Comparison of ENCODE assay signal across 21 cellular contexts in genomic region chr4:124943938-124944337, GRCh38.
DNase-seq lines count a peak whose midpoint lies in the region; ATAC-seq, FAIRE-seq and TF ChIP-seq lines count a peak whose summit lies in the region.
"Had no signal": no experiment of that assay in that cellular context is flagged by ENCODE, and none has a peak within 500 bp of the region (broad histone marks: within the 10 kb centered on the region; RNA-seq: fewer than 3 reads in every experiment).

No MANE protein-coding gene starts in this region.

- no TSS peak for BruUV-seq in Panc1 (replicated peaks; lab: Mats Ljungman, UMichigan)

- H3K4me3 ChIP-seq in Panc1 (ENCODE audit: low read depth in 2 of 2, low read length in 2 of 2) (no peak overlapping the region), adrenal gland (no peak overlapping the region)
- H3K4me3 ChIP-seq: dorsolateral prefrontal cortex, lung, skin epidermis, suprapubic skin had no signal

- H3K27ac ChIP-seq in Panc1 (ENCODE audit: low read length) (no peak overlapping the region), epithelial cell of prostate (peak overlapping the region; percentile 97), adrenal gland (no peak overlapping the region)
- H3K27ac ChIP-seq: dorsolateral prefrontal cortex, skin epidermis, suprapubic skin had no signal

- no peak for FAIRE-seq in HTR-8/SVneo (lab: Jason Lieb, UNC)
- FAIRE-seq: bronchial epithelial cell had no signal

- TF ChIP-seq POLR2A in adrenal gland (IDR thresholded peaks at IDR 0.05), result no peak

- POLR2A ChIA-PET in Panc1 (lab: Charles Lee), result no interaction called here

- in situ Hi-C loops in ACHN (cut with HindIII; ENCODE audit: low pct_ligation_motif_present, low pct_unique_long_range_greater_than_20kb, low sequenced_read_pairs) (no loop called here), Panc1 (cut with HindIII; ENCODE audit: low pct_unique_long_range_greater_than_20kb, low sequenced_read_pairs) (no loop called here)

- TF ChIP-seq CTCF in Panc1 (IDR thresholded peaks at IDR 0.05), result peak; percentile 19; the same call in 1 of the 2 replicates
- TF ChIP-seq CTCF in adrenal gland (IDR thresholded peaks at IDR 0.05), result no peak

- H3K36me3 ChIP-seq in Panc1 (ENCODE audit: control insufficient read depth, insufficient read depth, low read length) (no peaks in the 10 kb centered on the region; the same call in 1 of the 2 replicates), adrenal gland (replicated peaks in 1 of 2) (no peaks in the 10 kb centered on the region)
- H3K36me3 ChIP-seq: suprapubic skin had no signal

- H3K27me3 ChIP-seq in Panc1 (ENCODE audit: control insufficient read depth, insufficient read depth, low read length) (no peaks in the 10 kb centered on the region), adrenal gland (no peaks in the 10 kb centered on the region)
- H3K27me3 ChIP-seq: dorsolateral prefrontal cortex, suprapubic skin had no signal

- H3K9me3 ChIP-seq in Panc1 (ENCODE audit: control insufficient read depth, insufficient read depth, low read depth, low read length), result no peaks in the 10 kb centered on the region
- H3K9me3 ChIP-seq in adrenal gland (replicated peaks in 1 of 3), result no peaks in the 10 kb centered on the region
- H3K9me3 ChIP-seq: suprapubic skin had no signal

- CTCF ChIA-PET in Panc1 (lab: Charles Lee), result no interaction called here

- H3K4me1 ChIP-seq in Panc1 (ENCODE audit: control insufficient read depth, insufficient read depth, low read length) (no peaks in the 10 kb centered on the region), adrenal gland (replicated peaks in 1 of 2) (no peaks in the 10 kb centered on the region)

- intact Hi-C loops in Panc1 (cut with micrococcal nuclease; ENCODE audit: unreplicated experiment) (no loop called here), adrenal gland (cut with DNase I) (no loop called here)

- no peak for ATAC-seq in Panc1
- ATAC-seq: activated T-cell treated with anti-CD3 and anti-CD28 coated beads, Interleukin-2, amount 50 U/mL, for 4 hours; esophagus mucosa; T-cell had no signal

- WGBS in adrenal gland, 4 donors, result 76 to 83% (median 79%) methylated on average over 7 of the region's 7 CpGs

- DNase-seq in ACHN (peak; percentile 17), H4 (ENCODE audit: low spot score) (peak; percentile 28), Panc1 (ENCODE audit: low read depth, low spot score) (no peak), epithelial cell of prostate (ENCODE audit: low read depth, low spot score) (no peak), HTR-8/SVneo (ENCODE audit: insufficient read length, low spot score) (no peak), adrenal gland (no peak), NCI-H524 (lab: John Stamatoyannopoulos, UW) (no peak)
- DNase-seq in activated T-cell treated with anti-CD3 and anti-CD28 coated beads, Interleukin-2, amount 50 U/mL, for 1 hour, result no peak
- DNase-seq: activated CD4-positive, alpha-beta T cell treated with anti-CD3 and anti-CD28 coated beads, Interleukin-2, amount 50 U/mL, for 48 hours; activated T-cell treated with anti-CD3 and anti-CD28 coated beads, Interleukin-2, amount 50 U/mL, for 4 hours; Calu3; dorsolateral prefrontal cortex; NCI-H146; NCI-H510A; posterior cingulate gyrus; T-cell had no signal

Comparison
In these comparisons a context has a peak if more than half of its experiments do, and no peak if none do; other contexts are left out.
1. DNase-seq: peak in ACHN (single experiment) and H4 (single experiment); none in Panc1 (single experiment), epithelial cell of prostate (single experiment), activated T-cell treated with anti-CD3 and anti-CD28 coated beads, Interleukin-2, amount 50 U/mL, for 1 hour (single experiment), HTR-8/SVneo (single experiment), adrenal gland (0 of 7) and NCI-H524 (0 of 2).